10 cellular contexts compared by ENCODE assay signal in genomic region chr6:11198663-11199603, GRCh38. TPM values are rescaled to one million over a fixed set of nuclear protein-coding genes. Genes with fewer than 3 reads are reported as not detected.
DNase-seq lines count a peak whose midpoint lies in the region; ATAC-seq and TF ChIP-seq lines count a peak whose summit lies in the region.
"Had no signal": no experiment of that assay in that cellular context is flagged by ENCODE, and none has a peak within 500 bp of the region (broad histone marks: within the 10 kb centered on the region; RNA-seq: fewer than 3 reads in every experiment).

No MANE protein-coding gene starts in this region.

- H3K27ac ChIP-seq in IMR-90 (ENCODE audit: insufficient read depth, low read length) (peak overlapping the region; percentile 54; the same call in 1 of the 2 replicates), osteoblast (ENCODE audit: low read depth, low read length) (peak overlapping the region; percentile 95), caudate nucleus (ENCODE audit: low read depth, low read length) (no peak overlapping the region)
- H3K27ac ChIP-seq: epithelial cell of prostate, uterus had no signal

- H3K36me3 ChIP-seq in IMR-90 (ENCODE audit: control insufficient read depth, insufficient read depth, low read length) (0 out of 2 replicates have a peak, but pooled peaks cover 5% of the 10 kb centered on the region), osteoblast (ENCODE audit: insufficient read depth, low read length) (peaks cover 21% of the 10 kb centered on the region)
- H3K36me3 ChIP-seq: uterus had no signal

- H3K79me1 ChIP-seq in IMR-90 (ENCODE audit: low read depth in 1 of 2, low read length in 2 of 2): peaks cover 42 to 81% of the 10 kb centered on the region in 2 experiments

- peaks cover 50% of the 10 kb centered on the region for H3K4me1 Mint-ChIP-seq in activated naive CD8-positive, alpha-beta T cell treated with anti-CD3 and anti-CD28 coated beads, Interleukin-2, amount 50 U/mL, for 24 hours

- H3K27me3 ChIP-seq in IMR-90 (ENCODE audit: control insufficient read depth, insufficient read depth, low read length) (no peaks in the 10 kb centered on the region), osteoblast (ENCODE audit: insufficient read depth, low read length) (no peaks in the 10 kb centered on the region)
- H3K27me3 ChIP-seq: uterus had no signal

- peak overlapping the region; percentile 50; the same call in 1 of the 2 replicates for H3K23ac ChIP-seq in IMR-90 (ENCODE audit: low read depth, low read length)

- BruUV-seq in IMR-90 (replicated peaks; lab: Mats Ljungman, UMichigan): no TSS peak

- TF ChIP-seq CTCF in IMR-90 (conservative IDR thresholded peaks at IDR 0.05; ENCODE audit: low read depth, low read length) (no peak), osteoblast (IDR thresholded peaks at IDR 0.05; ENCODE audit: extremely low read depth, low read depth, low read length) (no peak)

- H3K27ac Mint-ChIP-seq in activated naive CD8-positive, alpha-beta T cell treated with anti-CD3 and anti-CD28 coated beads, Interleukin-2, amount 50 U/mL, for 24 hours: peak overlapping the region; percentile 81

- H3K4me2 ChIP-seq in IMR-90 (ENCODE audit: low read depth, low read length): no peak overlapping the region
- H3K4me2 ChIP-seq in osteoblast (ENCODE audit: insufficient read depth, low read length): no peak overlapping the region

- ATAC-seq in GM18858 (IDR thresholded peaks at IDR 0.05; ENCODE audit: unreplicated experiment): peak; percentile 41
- no peak for ATAC-seq in IMR-90 (ENCODE audit: low read depth)
- ATAC-seq in activated naive CD8-positive, alpha-beta T cell treated with anti-CD3 and anti-CD28 coated beads, Interleukin-2, amount 50 U/mL, for 24 hours: peak; percentile 65
- no peak for ATAC-seq in GM18861 (IDR thresholded peaks at IDR 0.05; ENCODE audit: unreplicated experiment)
- ATAC-seq in HG03095 (IDR thresholded peaks at IDR 0.05; ENCODE audit: unreplicated experiment): no peak

- peaks cover 35% of the 10 kb centered on the region for H3K79me2 ChIP-seq in osteoblast (ENCODE audit: insufficient read depth, low read length)

- H2AFZ ChIP-seq in IMR-90 (replicated peaks; ENCODE audit: low read length, poor library complexity) (no peak overlapping the region), osteoblast (ENCODE audit: low read length) (no peak overlapping the region)

- no peak overlapping the region for H3K56ac ChIP-seq in IMR-90 (ENCODE audit: extremely low read depth, insufficient read depth, low read length)

- H3K4me3 Mint-ChIP-seq in activated naive CD8-positive, alpha-beta T cell treated with anti-CD3 and anti-CD28 coated beads, Interleukin-2, amount 50 U/mL, for 24 hours: no peak overlapping the region

- peak overlapping the region; percentile 96 for H2BK120ac ChIP-seq in IMR-90 (ENCODE audit: low read depth, low read length)

- H3K4me1 ChIP-seq in IMR-90 (ENCODE audit: control insufficient read depth, insufficient read depth, low read length) (peaks cover 48% of the 10 kb centered on the region), osteoblast (ENCODE audit: insufficient read depth, low read length) (peaks cover 79% of the 10 kb centered on the region)

- no peak for TF ChIP-seq RAD21 in IMR-90 (IDR thresholded peaks at IDR 0.05; ENCODE audit: low read length)

- DNase-seq in IMR-90 (no peak), osteoblast (ENCODE audit: insufficient read length, low spot score, missing footprints) (no peak), caudate nucleus (lab: John Stamatoyannopoulos, UW) (no peak), NCI-H2081 (lab: John Stamatoyannopoulos, UW) (no peak)
- DNase-seq in activated naive CD8-positive, alpha-beta T cell treated with anti-CD3 and anti-CD28 coated beads, Interleukin-2, amount 50 U/mL, for 24 hours: no peak
- DNase-seq: uterus had no signal

- POLR2A ChIA-PET in IMR-90 (lab: Charles Lee; ENCODE audit: unreplicated experiment): no interaction called here

- peaks cover 45% of the 10 kb centered on the region for H3K36me3 Mint-ChIP-seq in activated naive CD8-positive, alpha-beta T cell treated with anti-CD3 and anti-CD28 coated beads, Interleukin-2, amount 50 U/mL, for 24 hours (ENCODE audit: low read depth)

- H4K5ac ChIP-seq in IMR-90 (ENCODE audit: low read depth, low read length): peak overlapping the region; percentile 58; the same call in 1 of the 2 replicates

- H3K9ac ChIP-seq in IMR-90 (ENCODE audit: low read depth, low read length): no peak overlapping the region

- H2AK5ac ChIP-seq in IMR-90 (ENCODE audit: low read depth, low read length): peak overlapping the region; percentile 83

- in situ Hi-C loops in IMR-90 (cut with MboI; ENCODE audit: low sequenced_read_pairs): no loop called here

- H4K20me1 ChIP-seq in IMR-90 (ENCODE audit: insufficient read depth, low read length) (peaks cover 4% of the 10 kb centered on the region; the same call in 1 of the 2 replicates), osteoblast (ENCODE audit: insufficient read depth, low read length) (no peaks in the 10 kb centered on the region)

- peak overlapping the region; percentile 64 for H2BK15ac ChIP-seq in IMR-90 (ENCODE audit: low read depth, low read length)

- H3K27me3 Mint-ChIP-seq in activated naive CD8-positive, alpha-beta T cell treated with anti-CD3 and anti-CD28 coated beads, Interleukin-2, amount 50 U/mL, for 24 hours: no peaks in the 10 kb centered on the region

- peaks cover 35% of the 10 kb centered on the region for H3K9me1 ChIP-seq in IMR-90 (ENCODE audit: insufficient read depth, low read length)

- peak overlapping the region; percentile 78 for H4K91ac ChIP-seq in IMR-90 (ENCODE audit: insufficient read depth, low read depth, low read length)

- 88% methylated on average over 1 of the region's 5 CpGs; no CpG with 5 or more reads in 1 of the 2 experiments for WGBS in IMR-90 (ENCODE audit: extremely low coverage in 2 of 2, insufficient read length in 1 of 2), 2 experiments

- H3K4ac ChIP-seq in IMR-90 (ENCODE audit: low read depth, low read length): peak overlapping the region; percentile 98

- no peak overlapping the region for H2AK9ac ChIP-seq in IMR-90 (replicated peaks; ENCODE audit: low read depth, low read length, poor library complexity)

- intact Hi-C loops in IMR-90 (cut with micrococcal nuclease): no loop called here

- no peak for TF ChIP-seq POLR2A in IMR-90 (IDR thresholded peaks at IDR 0.05; ENCODE audit: low read depth, low read length)

- H3K9me3 ChIP-seq in IMR-90 (ENCODE audit: control insufficient read depth, insufficient read depth, low read length) (no peaks in the 10 kb centered on the region), osteoblast (ENCODE audit: low read depth, low read length) (no peaks in the 10 kb centered on the region)
- H3K9me3 ChIP-seq: uterus had no signal

- no peaks in the 10 kb centered on the region for H3K9me3 Mint-ChIP-seq in activated naive CD8-positive, alpha-beta T cell treated with anti-CD3 and anti-CD28 coated beads, Interleukin-2, amount 50 U/mL, for 24 hours

- H2BK20ac ChIP-seq in IMR-90 (ENCODE audit: low read depth, low read length): peak overlapping the region; percentile 97

- H4K8ac ChIP-seq in IMR-90 (ENCODE audit: low read depth in 2 of 2, low read length in 2 of 2): peak overlapping the region; percentile 52 to 90

- H3K4me3 ChIP-seq in IMR-90 (ENCODE audit: insufficient read depth, low read depth, low read length) (no peak overlapping the region), osteoblast (ENCODE audit: insufficient read depth, low read length) (no peak overlapping the region)
- H3K4me3 ChIP-seq: uterus had no signal

- dilution Hi-C loops in IMR-90 (cut with HindIII; ENCODE audit: low sequenced_read_pairs, unreplicated experiment): no loop called here

- H3K14ac ChIP-seq in IMR-90 (replicated peaks; ENCODE audit: low read depth, low read length): peak overlapping the region; percentile 97

- H2BK5ac ChIP-seq in IMR-90 (ENCODE audit: low read depth, low read length, poor library complexity, severe bottlenecking): peak overlapping the region; percentile 98

- H3K18ac ChIP-seq in IMR-90 (ENCODE audit: low read depth, low read length): peak overlapping the region; percentile 91; the same call in 1 of the 2 replicates

- CTCF ChIA-PET in IMR-90 (lab: Yijun Ruan, JAX): interaction anchor here (0.8 kb wide), 1 partner anchor 11 kb away, joined by 3 read pairs; no protein-coding TSS in a partner anchor

TF ChIP-seq in IMR-90, 13 proteins besides CTCF, POLR2A, EP300 and RAD21:
- no peak for TF ChIP-seq BHLHE40 (IDR thresholded peaks at IDR 0.05; ENCODE audit: low read depth, low read length)
- peak; percentile 24; the same call in 1 of the 2 replicates for TF ChIP-seq CEBPB (IDR thresholded peaks at IDR 0.05; ENCODE audit: low read depth, low read length)
TF ChIP-seq in IMR-90: peak in this region for 1.

RNA-seq across cellular contexts. Expression of gene NEDD9, which starts 33.5 kb away (rescaled TPM):
- total RNA-seq in IMR-90 (2012; rRNA removed): 16.5 and 16.7 TPM in 2 replicates
- 7.6 and 8.2 TPM in 2 replicates for polyA plus RNA-seq in IMR-90 (2012; rRNA removed)
- 5.4 and 7.2 TPM in 2 replicates for polyA plus RNA-seq in IMR-90 (2012; cell fraction: cytosol; rRNA removed)
- 9.9 and 17.1 TPM in 2 replicates for polyA plus RNA-seq in IMR-90 (2012; cell fraction: nucleus; rRNA removed; ENCODE audit: low replicate concordance)
- 23.0 and 32.9 TPM in 2 replicates for total RNA-seq in osteoblast

Comparison
In these comparisons a context has a peak if more than half of its experiments do, and no peak if none do; other contexts are left out.
1. ATAC-seq: peak in GM18858 (single experiment) and activated naive CD8-positive, alpha-beta T cell treated with anti-CD3 and anti-CD28 coated beads, Interleukin-2, amount 50 U/mL, for 24 hours (single experiment); none in IMR-90 (single experiment), GM18861 (single experiment) and HG03095 (single experiment).